Comparison of ENCODE assay signal across 28 cellular contexts in the genomic region with DNA sequence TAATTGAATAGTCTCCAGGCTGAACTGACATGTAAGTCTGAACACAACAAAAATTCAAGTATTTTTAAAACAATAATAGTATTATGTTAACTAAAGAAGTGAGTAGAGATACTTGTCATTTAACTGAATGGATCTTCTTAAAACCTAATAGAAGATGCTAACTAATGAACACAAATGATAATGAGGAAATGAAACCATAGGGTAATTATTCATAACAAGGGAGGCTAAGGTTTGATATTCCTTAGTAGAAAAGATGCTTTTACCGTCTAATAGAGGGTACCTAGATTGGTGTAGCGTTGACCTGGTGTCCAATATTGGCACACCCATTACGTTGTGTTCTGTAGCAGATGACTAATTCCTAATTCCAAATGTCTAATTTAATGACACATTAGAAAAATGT. TPM values are rescaled to one million over a fixed set of nuclear protein-coding genes. Genes with fewer than 3 reads are reported as not detected.
"Had no signal": no experiment of that assay in that cellular context is flagged by ENCODE, and none has a peak within 500 bp of the region (broad histone marks: within the 10 kb centered on the region; RNA-seq: fewer than 3 reads in every experiment).

No MANE protein-coding gene starts in this region.

- DNase-seq: activated CD4-positive, alpha-beta T cell treated with anti-CD3 and anti-CD28 coated beads for 48 hours; activated CD4-positive, alpha-beta T cell treated with anti-CD3 and anti-CD28 coated beads, Interleukin-2, amount 50 U/mL, for 4 hours; activated CD4-positive, CD25-positive, alpha-beta regulatory T cell treated with anti-CD3 and anti-CD28 coated beads, Interleukin-2, amount 50 U/mL, for 72 hours; activated CD8-positive, alpha-beta memory T cell treated with anti-CD3 and anti-CD28 coated beads, Interleukin-2, amount 50 U/mL, for 48 hours; activated CD8-positive, alpha-beta T cell treated with anti-CD3 and anti-CD28 coated beads, Interleukin-2, amount 10 ng/mL, durations not matched to agents 7 days and 5 days; activated naive CD4-positive, alpha-beta T cell; activated T-cell treated with anti-CD3 and anti-CD28 coated beads, Interleukin-2, amount 50 U/mL, for 1 hour; aorta; caudate nucleus; MM.1S; NCI-H1105; NCI-H1436; NCI-H1694 treated with DMSO at 0.1 percent for 48 hours; NCI-H2029 treated with DMSO at 0.1 percent for 48 hours; NCI-H345; NCI-H510A; NCI-H69; NK-92 treated with Interleukin-12 subunit alpha and Interleukin-12 subunit beta, amount 100 ng/mL, for 24 hours; Peyer's patch; SHP77; SW 1271 had no signal

- H3K27me3 ChIP-seq: breast epithelium, Peyer's patch, SJSA1 had no signal

- H3K9me3 ChIP-seq: breast epithelium, Peyer's patch, SJSA1 had no signal

- ATAC-seq: activated CD8-positive, alpha-beta T cell treated with anti-CD3 and anti-CD28 coated beads, Interleukin-2, amount 10 ng/mL, durations not matched to agents 7 days and 5 days; SK-N-SH treated with all-trans-retinoic acid at 6 μM for 48 hours; WTC11 had no signal

- H3K27ac Mint-ChIP-seq: activated CD8-positive, alpha-beta T cell treated with anti-CD3 and anti-CD28 coated beads, Interleukin-2, amount 10 ng/mL, durations not matched to agents 7 days and 5 days; activated naive CD4-positive, alpha-beta T cell treated with anti-CD3 and anti-CD28 coated beads, Interleukin-2, amount 50 U/mL, for 24 hours; T-helper 2 cell treated with Interferon-gamma antibody and Interleukin-4, amounts not matched to agents 5 μg/mL and 100 μg/mL, for 36 hours; WTC11 had no signal

- H3K36me3 Mint-ChIP-seq: activated naive CD4-positive, alpha-beta T cell treated with anti-CD3 and anti-CD28 coated beads, Interleukin-2, amount 50 U/mL, for 24 hours; WTC11 had no signal

- H3K4me3 ChIP-seq: breast epithelium, Peyer's patch, SJSA1 had no signal

- H3K4me3 Mint-ChIP-seq: activated CD8-positive, alpha-beta T cell treated with anti-CD3 and anti-CD28 coated beads, Interleukin-2, amount 10 ng/mL, durations not matched to agents 7 days and 5 days; activated naive CD4-positive, alpha-beta T cell treated with anti-CD3 and anti-CD28 coated beads, Interleukin-2, amount 50 U/mL, for 24 hours; T-helper 2 cell treated with Interferon-gamma antibody and Interleukin-4, amounts not matched to agents 5 μg/mL and 100 μg/mL, for 36 hours; WTC11 had no signal

- H3K4me1 ChIP-seq: breast epithelium had no signal

- H3K36me3 ChIP-seq: breast epithelium, Peyer's patch, SJSA1 had no signal

- H3K4me1 Mint-ChIP-seq: WTC11 had no signal

- H3K27ac ChIP-seq: breast epithelium, Peyer's patch, SJSA1 had no signal

- H3K9me3 Mint-ChIP-seq: activated naive CD4-positive, alpha-beta T cell treated with anti-CD3 and anti-CD28 coated beads, Interleukin-2, amount 50 U/mL, for 24 hours; T-helper 2 cell treated with Interferon-gamma antibody and Interleukin-4, amounts not matched to agents 5 μg/mL and 100 μg/mL, for 36 hours; WTC11 had no signal

RNA-seq across cellular contexts. Expression of a gene that starts 14.8 kb away (rescaled TPM):
- total RNA-seq: activated CD8-positive, alpha-beta T cell treated with anti-CD3 and anti-CD28 coated beads, Interleukin-2, amount 10 ng/mL, durations not matched to agents 7 days and 5 days; T-helper 1 cell treated with Interleukin-12 subunit alpha and Interleukin-12 subunit beta and Interleukin-4 antibody, amounts not matched to agents 30 ng/mL and 1 ng/mL, for 36 hours had no signal
